13 cellular contexts compared by ENCODE assay signal in genomic region chr4:36133658-36134057, GRCh38.
"Had no signal": no experiment of that assay in that cellular context is flagged by ENCODE, and none has a peak within 500 bp of the region (broad histone marks: within the 10 kb centered on the region; RNA-seq: fewer than 3 reads in every experiment).

No MANE protein-coding gene starts in this region.

- H3K27ac ChIP-seq: cardiac muscle cell, esophagus squamous epithelium, tibial nerve had no signal

- H3K27me3 ChIP-seq: esophagus squamous epithelium, tibial nerve had no signal

- DNase-seq: activated CD4-positive, alpha-beta memory T cell treated with anti-CD3 and anti-CD28 coated beads for 36 hours; activated CD8-positive, alpha-beta memory T cell treated with anti-CD3 and anti-CD28 coated beads, Interleukin-2, amount 50 U/mL, for 48 hours; activated naive CD4-positive, alpha-beta T cell treated with anti-CD3 and anti-CD28 coated beads, Interleukin-2, amount 10 ng/mL, durations not matched to agents 7 days and 5 days; esophagus squamous epithelium; foreskin fibroblast; head of caudate nucleus; left colon; naive B cell; right cardiac atrium had no signal

- H3K4me1 ChIP-seq: esophagus squamous epithelium, tibial nerve had no signal

- H3K4me3 ChIP-seq: cardiac muscle cell, esophagus squamous epithelium, lung, smooth muscle cell, tibial nerve had no signal

- ATAC-seq: left colon, right cardiac atrium had no signal

- H3K9me3 ChIP-seq: esophagus squamous epithelium, tibial nerve had no signal

- H3K36me3 ChIP-seq: cardiac muscle cell, tibial nerve had no signal
